Comparison of ENCODE assay signal across 1 cellular context in genomic region chr5:39423331-39423751, GRCh38.
A peak's percentile ranks its signal among the peaks of the same experiment; 100 is the strongest.
TF ChIP-seq lines count a peak whose summit lies in the region.

No MANE protein-coding gene starts in this region.

TF ChIP-seq in K562, 482 proteins besides CTCF, POLR2A, EP300 and RAD21 (continued from another document):
- TF ChIP-seq ELF1 (tag; IDR thresholded peaks at IDR 0.05) (no peak), ZNF551 (CRISPR knock-in tag; IDR thresholded peaks at IDR 0.05) (no peak), FOXP1 (CRISPR knock-in tag; IDR thresholded peaks at IDR 0.05) (no peak), ATF4 (CRISPR knock-in tag; IDR thresholded peaks at IDR 0.05) (no peak), E2F6 (IDR thresholded peaks at IDR 0.05; ENCODE audit: borderline replicate concordance in 1 of 2, extremely low read depth in 1 of 2, insufficient read depth in 1 of 2, insufficient read length in 1 of 2, low read depth in 1 of 2, low read length in 1 of 2, poor library complexity in 1 of 2, severe bottlenecking in 1 of 2) (no peak), ZNF436 (CRISPR knock-in tag; IDR thresholded peaks at IDR 0.05) (no peak), ASH1L (IDR thresholded peaks at IDR 0.05; ENCODE audit: borderline replicate concordance, low read depth, partially characterized antibody) (no peak), U2AF2 (optimal IDR thresholded peaks at IDR 0.05; ENCODE audit: low read depth, low read length) (no peak), ESRRB (CRISPR knock-in tag; IDR thresholded peaks at IDR 0.05; ENCODE audit: borderline replicate concordance) (no peak), BMI1 (IDR thresholded peaks at IDR 0.05; ENCODE audit: low read length) (no peak), ZKSCAN1 (IDR thresholded peaks at IDR 0.05; ENCODE audit: low read depth, low read length) (peak; percentile 88), PTBP1 (IDR thresholded peaks at IDR 0.05; ENCODE audit: low read depth, low read length) (no peak), HOMEZ (CRISPR knock-in tag; IDR thresholded peaks at IDR 0.05) (no peak), SRF (CRISPR knock-in tag; IDR thresholded peaks at IDR 0.05) (no peak), JUND (IDR thresholded peaks at IDR 0.05; ENCODE audit: borderline replicate concordance, low read depth, low read length) (no peak), JUND (tag; IDR thresholded peaks at IDR 0.05; ENCODE audit: borderline replicate concordance, low read depth, low read length) (0 out of 3 replicates have a peak, but pooled peaks have one; percentile 6), STAT5B (CRISPR knock-in tag; IDR thresholded peaks at IDR 0.05) (no peak), RCOR1 (IDR thresholded peaks at IDR 0.05; ENCODE audit: borderline replicate concordance in 1 of 2, low read depth in 2 of 2, low read length in 2 of 2) (0 out of 4 replicates have a peak, but pooled peaks of 1 of the 2 experiments have one; percentile 25), CBFA2T2 (conservative IDR thresholded peaks at IDR 0.05) (no peak), TGIF2 (CRISPR knock-in tag; IDR thresholded peaks at IDR 0.05) (no peak), TAF1 (IDR thresholded peaks at IDR 0.05; ENCODE audit: control insufficient read depth, extremely low read depth, insufficient read depth, low read length, severe bottlenecking) (no peak), KLF13 (tag; IDR thresholded peaks at IDR 0.05; ENCODE audit: borderline replicate concordance, low read depth) (peak; percentile 74; the same call in 1 of the 2 replicates), RBFOX2 (IDR thresholded peaks at IDR 0.05; ENCODE audit: low read depth, low read length) (peak; percentile 40), TAF7 (tag; IDR thresholded peaks at IDR 0.05) (no peak), THAP12 (CRISPR knock-in tag; IDR thresholded peaks at IDR 0.05) (no peak)
TF ChIP-seq in K562: peak in this region for 5.
